Comparison of ENCODE assay signal across 8 cellular contexts in the genomic region with DNA sequence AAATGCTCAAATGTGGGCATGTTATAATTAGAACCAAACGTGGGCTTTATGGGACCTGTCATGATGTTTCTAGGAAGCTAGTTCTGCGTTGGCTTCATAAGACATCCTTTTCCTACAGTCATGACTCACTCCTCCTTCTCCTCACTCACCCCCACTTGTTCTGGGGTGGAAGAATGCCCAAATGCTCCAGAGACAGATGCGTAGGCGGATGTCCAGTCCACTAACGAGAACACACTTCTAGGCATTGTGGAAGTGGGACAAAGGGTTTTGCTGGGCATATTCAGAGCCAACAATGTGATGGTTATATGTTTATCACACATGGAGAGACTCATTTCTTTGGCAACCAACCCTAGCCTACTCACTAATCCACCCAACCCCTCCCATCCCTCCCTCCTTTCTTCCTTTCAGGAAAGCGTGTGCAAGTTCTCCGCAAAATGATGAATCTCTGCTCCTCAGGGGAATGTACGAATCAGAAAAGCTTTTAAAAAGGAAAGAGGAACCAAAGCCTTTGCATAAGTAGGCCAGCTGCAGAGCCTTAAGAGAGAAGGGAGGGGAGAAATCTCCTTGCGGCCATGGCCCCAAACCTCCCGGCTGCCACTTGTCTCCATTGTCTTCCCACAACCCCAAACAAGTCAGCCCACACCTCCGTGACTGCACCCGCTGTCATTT.
DNase-seq lines count a peak whose midpoint lies in the region; ATAC-seq, FAIRE-seq and TF ChIP-seq lines count a peak whose summit lies in the region.

No MANE protein-coding gene starts in this region.

- 83% methylated on average over 11 of the region's 12 CpGs; no CpG with 5 or more reads in 1 of the 2 experiments for WGBS in H1 (ENCODE audit: extremely low coverage in 1 of 2, insufficient coverage in 1 of 2, insufficient read length in 1 of 2, insufficient replicate concordance in 2 of 2, low coverage in 1 of 2, low lambda C conversion rate in 2 of 2, missing lambda C conversion rate in 1 of 2), 2 experiments

- intact Hi-C loops in OCI-LY7 (cut with micrococcal nuclease; ENCODE audit: unreplicated experiment), result loop anchor here (1.0 to 5.0 kb wide), 3 partner anchors 57 to 123 kb away; a partner anchor contains a TSS

- H3K56ac ChIP-seq in H1 (replicated peaks; ENCODE audit: insufficient read length, low read depth, low read length), result no peak overlapping the region

- peak; percentile 66 for DNase-seq in OCI-LY7 (ENCODE audit: low spot score)
- no peak for DNase-seq in H1 (ENCODE audit: low read depth in 1 of 2, low spot score in 2 of 2)
- DNase-seq in urothelium cell line (ENCODE audit: low spot score), result peak; percentile 77
- DNase-seq in NCI-H2081 (lab: John Stamatoyannopoulos, UW), result no peak
- DNase-seq in NCI-H2029 (lab: John Stamatoyannopoulos, UW), result no peak

- H3K79me1 ChIP-seq in H1 (ENCODE audit: low read depth, low read length), result no peaks in the 10 kb centered on the region

- no peak overlapping the region for H2BK15ac ChIP-seq in H1 (ENCODE audit: low read length)

- no peak overlapping the region for H3K14ac ChIP-seq in H1 (ENCODE audit: insufficient read length)

- ATAC-seq in GM18511 (IDR thresholded peaks at IDR 0.05; ENCODE audit: unreplicated experiment) (peak; percentile 84), HG02571 (IDR thresholded peaks at IDR 0.05; ENCODE audit: unreplicated experiment) (peak; percentile 65)

- peak overlapping the region; percentile 1 for H3K27ac ChIP-seq in OCI-LY7 (ENCODE audit: low read depth, low read length, poor library complexity, severe bottlenecking)
- no peak overlapping the region for H3K27ac ChIP-seq in H1 (ENCODE audit: low read depth, low read length)
- peak overlapping the region; percentile 70 for H3K27ac ChIP-seq in muscle layer of colon (ENCODE audit: low read depth, low read length)

- POLR2A ChIA-PET in OCI-LY7 (lab: Charles Lee), result interaction anchor here (0.5 to 2.6 kb wide), 8 partner anchors 15 to 674 kb away, joined by 3 to 12 read pairs (median 4); no protein-coding TSS in a partner anchor
- POLR2A ChIA-PET in H1 (lab: Charles Lee; ENCODE audit: partially characterized antibody), result no interaction called here

- H3K9me3 ChIP-seq in OCI-LY7 (ENCODE audit: low read length) (no peaks in the 10 kb centered on the region), H1 (ENCODE audit: insufficient read depth in 2 of 2, low read depth in 1 of 2, low read length in 1 of 2) (no peaks in the 10 kb centered on the region), muscle layer of colon (ENCODE audit: low read length) (no peaks in the 10 kb centered on the region)

- TF ChIP-seq RAD21 in H1 (IDR thresholded peaks at IDR 0.05 in 1 of 2, conservative IDR thresholded peaks at IDR 0.05 in 1 of 2; ENCODE audit: low read depth in 2 of 2, low read length in 2 of 2), result no peak

- H3K27me3 ChIP-seq in H1 (replicated peaks in 1 of 4; ENCODE audit: control insufficient read depth in 3 of 4, extremely low read depth in 1 of 4, insufficient read depth in 3 of 4, low read length in 3 of 4) (no peaks in the 10 kb centered on the region), muscle layer of colon (ENCODE audit: control insufficient read depth in 1 of 2, insufficient read depth in 2 of 2, low read length in 2 of 2) (no peaks in the 10 kb centered on the region)

- H3K18ac ChIP-seq in H1 (ENCODE audit: extremely low read depth, low read length), result no peak overlapping the region

- no peak overlapping the region for H4K91ac ChIP-seq in H1 (replicated peaks; ENCODE audit: insufficient read length, low read length)

- H2AFZ ChIP-seq in OCI-LY7 (ENCODE audit: low read length) (peak overlapping the region; percentile 79), H1 (ENCODE audit: low read length) (peak overlapping the region; percentile 18; the same call in 1 of the 2 replicates)

- no peaks in the 10 kb centered on the region for H3K9me2 ChIP-seq in OCI-LY7 (ENCODE audit: insufficient read depth, low read length)

- no peak overlapping the region for H2BK120ac ChIP-seq in H1 (replicated peaks; ENCODE audit: low read depth, low read length)

- no peak overlapping the region for H4K5ac ChIP-seq in H1 (ENCODE audit: insufficient read length, low read depth, low read length)

- H2BK5ac ChIP-seq in H1 (ENCODE audit: low read depth, low read length), result no peak overlapping the region

- no TSS peak for BruUV-seq in OCI-LY7 (replicated peaks; lab: Mats Ljungman, UMichigan)

- no peak overlapping the region for H2AK5ac ChIP-seq in H1 (ENCODE audit: low read depth, low read length)

- H3K23me2 ChIP-seq in H1 (ENCODE audit: low read depth, low read length), result no peaks in the 10 kb centered on the region

- TF ChIP-seq EP300 in H1 (IDR thresholded peaks at IDR 0.05; ENCODE audit: borderline replicate concordance in 1 of 2, low read depth in 2 of 2, low read length in 2 of 2), result no peak

- H3K4ac ChIP-seq in H1 (replicated peaks; ENCODE audit: insufficient read length, low read depth, low read length), result no peak overlapping the region

- no peak overlapping the region for H2BK20ac ChIP-seq in H1 (ENCODE audit: low read length)

- TF ChIP-seq CTCF in OCI-LY7 (conservative IDR thresholded peaks at IDR 0.05; ENCODE audit: low read length) (no peak), H1 (IDR thresholded peaks at IDR 0.05; ENCODE audit: control extremely low read depth in 1 of 3, insufficient read depth in 1 of 3, low read depth in 1 of 3, low read length in 3 of 3) (no peak)

- H3K36me3 ChIP-seq in OCI-LY7 (ENCODE audit: insufficient read depth, low read length) (no peaks in the 10 kb centered on the region), H1 (ENCODE audit: control insufficient read depth in 2 of 4, insufficient read depth in 4 of 4, low read length in 3 of 4) (no peaks in the 10 kb centered on the region), muscle layer of colon (ENCODE audit: insufficient read depth, low read length) (no peaks in the 10 kb centered on the region)

- H3K4me2 ChIP-seq in OCI-LY7 (ENCODE audit: low read length), result peak overlapping the region; percentile 61
- no peak overlapping the region for H3K4me2 ChIP-seq in H1 (ENCODE audit: insufficient read depth in 1 of 2, low read depth in 2 of 2, low read length in 2 of 2)

- CTCF ChIA-PET in OCI-LY7 (lab: Charles Lee; ENCODE audit: unreplicated experiment) (interaction anchor here (0.6 kb wide), 1 partner anchor 1107 kb away, joined by 3 read pairs; no protein-coding TSS in a partner anchor), H1 (lab: Charles Lee; ENCODE audit: partially characterized antibody) (interaction anchor here (0.7 to 0.9 kb wide), 2 partner anchors 122 to 387 kb away, joined by 3 to 4 read pairs; no protein-coding TSS in a partner anchor)

- H3K9ac ChIP-seq in H1 (replicated peaks in 1 of 4; ENCODE audit: extremely low read depth in 1 of 4, low read depth in 3 of 4, low read length in 3 of 4) (no peak overlapping the region), muscle layer of colon (ENCODE audit: low read length) (no peak overlapping the region)

- H3K79me2 ChIP-seq in OCI-LY7 (ENCODE audit: insufficient read depth, low read depth, low read length) (no peaks in the 10 kb centered on the region), H1 (ENCODE audit: control insufficient read depth in 1 of 2, insufficient read depth in 2 of 2, low read length in 2 of 2) (no peaks in the 10 kb centered on the region)

- H4K20me1 ChIP-seq in OCI-LY7 (ENCODE audit: insufficient read depth, low read length), result no peaks in the 10 kb centered on the region
- no peaks in the 10 kb centered on the region for H4K20me1 ChIP-seq in H1 (replicated peaks in 1 of 2; ENCODE audit: control insufficient read depth in 1 of 2, insufficient read depth in 2 of 2, low read length in 2 of 2)

- no peak for FAIRE-seq in H1 (lab: Jason Lieb, UNC)
- FAIRE-seq in urothelium cell line (lab: Jason Lieb, UNC), result peak; percentile 95

- no peak for TF ChIP-seq POLR2A in H1 (IDR thresholded peaks at IDR 0.05; ENCODE audit: control extremely low read depth in 1 of 2, low read depth in 2 of 2, low read length in 2 of 2)

- H4K8ac ChIP-seq in H1 (ENCODE audit: extremely low read depth, insufficient read depth, low read length), result no peak overlapping the region; the same call in 1 of the 2 replicates

- H3K23ac ChIP-seq in H1 (ENCODE audit: insufficient read length), result no peak overlapping the region

- no peak overlapping the region for H2BK12ac ChIP-seq in H1 (ENCODE audit: low read depth, low read length)

- H3K4me3 ChIP-seq in OCI-LY7 (ENCODE audit: low read depth, low read length, poor library complexity, severe bottlenecking), result peak overlapping the region; percentile 26
- H3K4me3 ChIP-seq in H1 (ENCODE audit: extremely low read depth in 1 of 4, insufficient read depth in 2 of 4, low read depth in 3 of 4, low read length in 4 of 4), result no peak overlapping the region
- peak overlapping the region in 1 of 2 donors; percentile 43 for H3K4me3 ChIP-seq in muscle layer of colon (ENCODE audit: low read depth in 1 of 2, low read length in 2 of 2)

- H3K4me1 ChIP-seq in OCI-LY7 (ENCODE audit: insufficient read depth, low read length, poor library complexity, severe bottlenecking), result peaks cover 46% of the 10 kb centered on the region
- H3K4me1 ChIP-seq in H1 (replicated peaks in 1 of 4; ENCODE audit: control insufficient read depth in 3 of 4, insufficient read depth in 4 of 4, low read length in 3 of 4), result peaks cover 0 to 3% (median 0%) of the 10 kb centered on the region in 4 experiments; a peak in 1 of 7 replicates
- peaks cover 20% of the 10 kb centered on the region for H3K4me1 ChIP-seq in muscle layer of colon (ENCODE audit: insufficient read depth, low read length)

TF ChIP-seq in H1, 55 proteins besides CTCF, POLR2A, EP300 and RAD21:
- no peak for TF ChIP-seq CTBP2 (IDR thresholded peaks at IDR 0.05; ENCODE audit: borderline replicate concordance, insufficient read depth, insufficient read length, low read length)
TF ChIP-seq in H1: peak in this region for 0.

Comparison
In these comparisons a context has a peak if more than half of its experiments do, and no peak if none do; other contexts are left out.
1. DNase-seq: peak in OCI-LY7 (single experiment) and urothelium cell line (single experiment); none in H1 (0 of 2), NCI-H2081 (0 of 2) and NCI-H2029 (single experiment).